Comparison of ENCODE assay signal across 22 cellular contexts in genomic region chr1:17678011-17678410, GRCh38.
"Had no signal": no experiment of that assay in that cellular context is flagged by ENCODE, and none has a peak within 500 bp of the region (broad histone marks: within the 10 kb centered on the region; RNA-seq: fewer than 3 reads in every experiment).

No MANE protein-coding gene starts in this region.

- H3K4me3 Mint-ChIP-seq: activated CD8-positive, alpha-beta T cell treated with anti-CD3 and anti-CD28 coated beads for 36 hours; activated naive CD4-positive, alpha-beta T cell treated with anti-CD3 and anti-CD28 coated beads, Interleukin-2, amount 50 U/mL, for 24 hours; activated naive CD8-positive, alpha-beta T cell treated with anti-CD3 and anti-CD28 coated beads, Interleukin-2, amount 50 U/mL, for 24 hours; activated T-helper 1 cell treated with anti-CD3 and anti-CD28 coated beads, Interleukin-12 subunit alpha, Interleukin-12 subunit beta, Interleukin-2, Interleukin-4 antibody, amounts not matched to agents 30 ng/mL and 10 ng/mL and 1 ng/mL, durations not matched to agents 14 hours and 24 hours and 36 hours; T-helper 1 cell treated with Interleukin-12 subunit alpha and Interleukin-12 subunit beta and Interleukin-4 antibody, amounts not matched to agents 30 μg/mL and 1 μg/mL, for 36 hours had no signal

- H3K27me3 ChIP-seq: ascending aorta, body of pancreas had no signal

- H3K36me3 Mint-ChIP-seq: activated naive CD4-positive, alpha-beta T cell treated with anti-CD3 and anti-CD28 coated beads, Interleukin-2, amount 50 U/mL, for 24 hours had no signal

- H3K27me3 Mint-ChIP-seq: activated CD8-positive, alpha-beta T cell treated with anti-CD3 and anti-CD28 coated beads for 36 hours; activated naive CD4-positive, alpha-beta T cell treated with anti-CD3 and anti-CD28 coated beads, Interleukin-2, amount 50 U/mL, for 24 hours; activated naive CD8-positive, alpha-beta T cell treated with anti-CD3 and anti-CD28 coated beads, Interleukin-2, amount 50 U/mL, for 24 hours had no signal

- H3K4me1 Mint-ChIP-seq: activated naive CD4-positive, alpha-beta T cell treated with anti-CD3 and anti-CD28 coated beads, Interleukin-2, amount 50 U/mL, for 24 hours; activated naive CD8-positive, alpha-beta T cell treated with anti-CD3 and anti-CD28 coated beads, Interleukin-2, amount 50 U/mL, for 24 hours had no signal

- H3K27ac Mint-ChIP-seq: activated CD8-positive, alpha-beta T cell treated with anti-CD3 and anti-CD28 coated beads for 36 hours; activated naive CD4-positive, alpha-beta T cell treated with anti-CD3 and anti-CD28 coated beads, Interleukin-2, amount 50 U/mL, for 24 hours; activated naive CD8-positive, alpha-beta T cell treated with anti-CD3 and anti-CD28 coated beads, Interleukin-2, amount 50 U/mL, for 24 hours; activated T-helper 1 cell treated with anti-CD3 and anti-CD28 coated beads, Interleukin-12 subunit alpha, Interleukin-12 subunit beta, Interleukin-2, Interleukin-4 antibody, amounts not matched to agents 30 ng/mL and 10 ng/mL and 1 ng/mL, durations not matched to agents 14 hours and 24 hours and 36 hours; T-helper 1 cell treated with Interleukin-12 subunit alpha and Interleukin-12 subunit beta and Interleukin-4 antibody, amounts not matched to agents 30 μg/mL and 1 μg/mL, for 36 hours had no signal

- H3K9me3 Mint-ChIP-seq: activated CD8-positive, alpha-beta T cell treated with anti-CD3 and anti-CD28 coated beads for 36 hours; activated naive CD4-positive, alpha-beta T cell treated with anti-CD3 and anti-CD28 coated beads, Interleukin-2, amount 50 U/mL, for 24 hours; activated naive CD8-positive, alpha-beta T cell treated with anti-CD3 and anti-CD28 coated beads, Interleukin-2, amount 50 U/mL, for 24 hours; activated T-helper 1 cell treated with anti-CD3 and anti-CD28 coated beads, Interleukin-12 subunit alpha, Interleukin-12 subunit beta, Interleukin-2, Interleukin-4 antibody, amounts not matched to agents 30 ng/mL and 10 ng/mL and 1 ng/mL, durations not matched to agents 14 hours and 24 hours and 36 hours; T-helper 1 cell treated with Interleukin-12 subunit alpha and Interleukin-12 subunit beta and Interleukin-4 antibody, amounts not matched to agents 30 μg/mL and 1 μg/mL, for 36 hours had no signal

- DNase-seq: activated CD4-positive, alpha-beta T cell treated with anti-CD3 and anti-CD28 coated beads for 4 hours; activated CD8-positive, alpha-beta memory T cell treated with anti-CD3 and anti-CD28 coated beads, Interleukin-2, amount 50 U/mL, for 48 hours; activated CD8-positive, alpha-beta T cell treated with anti-CD3 and anti-CD28 coated beads for 36 hours; activated effector memory CD4-positive, alpha-beta T cell treated with Interleukin-2 at 50 U/mL for 16 hours; activated naive CD4-positive, alpha-beta T cell; activated naive CD8-positive, alpha-beta T cell treated with anti-CD3 and anti-CD28 coated beads, Interleukin-2, amount 50 U/mL, for 24 hours; activated T-cell treated with anti-CD3 and anti-CD28 coated beads, Interleukin-2, amount 50 U/mL, for 1 hour; amniotic stem cell; central memory CD4-positive, alpha-beta T cell; Karpas-422; NCI-H1417; NCI-H1930; NCI-H345; NCI-H510A; NCI-H69; PC-9; SHP77 treated with DMSO at 0.1 percent for 48 hours had no signal

- H3K27ac ChIP-seq: body of pancreas, PC-9 had no signal

- H3K4me3 ChIP-seq: ascending aorta, body of pancreas, PC-9 had no signal

- H3K9me3 ChIP-seq: ascending aorta, body of pancreas had no signal
